ENCODE assay signal across 28 cellular contexts in genomic region chr3:36733723-36734122, GRCh38. TPM values are rescaled to one million over a fixed set of nuclear protein-coding genes. Genes with fewer than 3 reads are reported as not detected.
"Had no signal": no experiment of that assay in that cellular context is flagged by ENCODE, and none has a peak within 500 bp of the region (broad histone marks: within the 10 kb centered on the region; RNA-seq: fewer than 3 reads in every experiment).

No MANE protein-coding gene starts in this region.

- H3K9me3 Mint-ChIP-seq: immature natural killer cell; naive thymus-derived CD8-positive, alpha-beta T cell; nephron; neural crest cell; stimulated activated memory B cell treated with anti-CD40 and anti-IgM and Interleukin-4, amounts not matched to agents 10 μg/mL and 1 μg/mL and 100 μg/mL, for 72 hours; stimulated activated naive CD8-positive, alpha-beta T cell treated with anti-CD3 and anti-CD28 coated beads, Interleukin-15, amount 100 ng/mL, for 72 hours had no signal

- H3K4me1 ChIP-seq: left lung, pancreas, right lobe of liver, thyroid gland, transverse colon, vagina had no signal

- H3K4me3 Mint-ChIP-seq: immature natural killer cell; naive thymus-derived CD8-positive, alpha-beta T cell; nephron; neural crest cell; stimulated activated memory B cell treated with anti-CD40 and anti-IgM and Interleukin-4, amounts not matched to agents 10 μg/mL and 1 μg/mL and 100 μg/mL, for 72 hours; stimulated activated naive CD8-positive, alpha-beta T cell treated with anti-CD3 and anti-CD28 coated beads, Interleukin-15, amount 100 ng/mL, for 72 hours had no signal

- H3K27me3 ChIP-seq: left lung, pancreas, right lobe of liver, thyroid gland, transverse colon, upper lobe of left lung, vagina had no signal

- H3K4me3 ChIP-seq: left lung, lung, mucosa of descending colon, pancreas, psoas muscle, right lobe of liver, smooth muscle cell, thyroid gland, transverse colon, upper lobe of left lung, vagina had no signal

- H3K27ac ChIP-seq: left lung, pancreas, psoas muscle, right lobe of liver, thyroid gland, transverse colon, upper lobe of left lung, vagina had no signal

- H3K36me3 Mint-ChIP-seq: immature natural killer cell; naive thymus-derived CD8-positive, alpha-beta T cell; stimulated activated memory B cell treated with anti-CD40 and anti-IgM and Interleukin-4, amounts not matched to agents 10 μg/mL and 1 μg/mL and 100 μg/mL, for 72 hours had no signal

- H3K27ac Mint-ChIP-seq: naive thymus-derived CD8-positive, alpha-beta T cell; nephron; stimulated activated memory B cell treated with anti-CD40 and anti-IgM and Interleukin-4, amounts not matched to agents 10 μg/mL and 1 μg/mL and 100 μg/mL, for 72 hours; stimulated activated naive CD8-positive, alpha-beta T cell treated with anti-CD3 and anti-CD28 coated beads, Interleukin-15, amount 100 ng/mL, for 72 hours had no signal

- H3K4me1 Mint-ChIP-seq: immature natural killer cell; naive thymus-derived CD8-positive, alpha-beta T cell; nephron; stimulated activated memory B cell treated with anti-CD40 and anti-IgM and Interleukin-4, amounts not matched to agents 10 μg/mL and 1 μg/mL and 100 μg/mL, for 72 hours; stimulated activated naive CD8-positive, alpha-beta T cell treated with anti-CD3 and anti-CD28 coated beads, Interleukin-15, amount 100 ng/mL, for 72 hours had no signal

- H3K36me3 ChIP-seq: left lung, pancreas, right lobe of liver, thyroid gland, transverse colon, upper lobe of left lung, vagina had no signal

- DNase-seq: hypothalamus; immature natural killer cell; kidney; left colon; left lung; naive thymus-derived CD8-positive, alpha-beta T cell; nucleus accumbens; pancreas; psoas muscle; right lobe of liver; stimulated activated CD4-positive, alpha-beta T cell treated with anti-CD3 and anti-CD28 coated beads, Interleukin-1b, Interleukin-23, amount 100 ng/mL, for 48 hours; stimulated activated CD4-positive, alpha-beta T cell treated with anti-CD3 and anti-CD28 coated beads, Interleukin-2, amount 100 ng/mL, for 48 hours; stimulated activated CD4-positive, alpha-beta T cell treated with anti-CD3 and anti-CD28 coated beads, Interleukin-4, amount 100 ng/mL, for 4 hours; stimulated activated CD8-positive, alpha-beta memory T cell treated with anti-CD3 and anti-CD28 coated beads, Interleukin-4, amount 100 ng/mL, for 48 hours; stimulated activated naive CD4-positive, alpha-beta T cell treated with Interleukin-2 at 50 U/mL for 16 hours; stimulated activated naive CD8-positive, alpha-beta T cell treated with anti-CD3 and anti-CD28 coated beads, Interleukin-15, amount 100 ng/mL, for 72 hours; substantia nigra; thyroid gland; transverse colon; upper lobe of left lung had no signal

- H3K9me3 ChIP-seq: left lung, mucosa of descending colon, pancreas, psoas muscle, right lobe of liver, thyroid gland, transverse colon, upper lobe of left lung, vagina had no signal

- H3K4me2 ChIP-seq: smooth muscle cell had no signal

RNA-seq across cellular contexts. Expression of gene DCLK3, which starts 30.6 kb away (rescaled TPM):
- total RNA-seq: kidney; myocyte; naive thymus-derived CD8-positive, alpha-beta T cell; smooth muscle cell; vagina had no signal
- polyA plus RNA-seq: immature natural killer cell; naive thymus-derived CD8-positive, alpha-beta T cell; smooth muscle cell had no signal
